Comparison of ENCODE assay signal across 1 cellular context in genomic region chr5:76192837-76193236, GRCh38.
TF ChIP-seq lines count a peak whose summit lies in the region.

No MANE protein-coding gene starts in this region.

TF ChIP-seq in WTC11, 78 proteins besides CTCF, POLR2A, EP300 and RAD21 (continued from another document):
- TF ChIP-seq, protein P1, sequence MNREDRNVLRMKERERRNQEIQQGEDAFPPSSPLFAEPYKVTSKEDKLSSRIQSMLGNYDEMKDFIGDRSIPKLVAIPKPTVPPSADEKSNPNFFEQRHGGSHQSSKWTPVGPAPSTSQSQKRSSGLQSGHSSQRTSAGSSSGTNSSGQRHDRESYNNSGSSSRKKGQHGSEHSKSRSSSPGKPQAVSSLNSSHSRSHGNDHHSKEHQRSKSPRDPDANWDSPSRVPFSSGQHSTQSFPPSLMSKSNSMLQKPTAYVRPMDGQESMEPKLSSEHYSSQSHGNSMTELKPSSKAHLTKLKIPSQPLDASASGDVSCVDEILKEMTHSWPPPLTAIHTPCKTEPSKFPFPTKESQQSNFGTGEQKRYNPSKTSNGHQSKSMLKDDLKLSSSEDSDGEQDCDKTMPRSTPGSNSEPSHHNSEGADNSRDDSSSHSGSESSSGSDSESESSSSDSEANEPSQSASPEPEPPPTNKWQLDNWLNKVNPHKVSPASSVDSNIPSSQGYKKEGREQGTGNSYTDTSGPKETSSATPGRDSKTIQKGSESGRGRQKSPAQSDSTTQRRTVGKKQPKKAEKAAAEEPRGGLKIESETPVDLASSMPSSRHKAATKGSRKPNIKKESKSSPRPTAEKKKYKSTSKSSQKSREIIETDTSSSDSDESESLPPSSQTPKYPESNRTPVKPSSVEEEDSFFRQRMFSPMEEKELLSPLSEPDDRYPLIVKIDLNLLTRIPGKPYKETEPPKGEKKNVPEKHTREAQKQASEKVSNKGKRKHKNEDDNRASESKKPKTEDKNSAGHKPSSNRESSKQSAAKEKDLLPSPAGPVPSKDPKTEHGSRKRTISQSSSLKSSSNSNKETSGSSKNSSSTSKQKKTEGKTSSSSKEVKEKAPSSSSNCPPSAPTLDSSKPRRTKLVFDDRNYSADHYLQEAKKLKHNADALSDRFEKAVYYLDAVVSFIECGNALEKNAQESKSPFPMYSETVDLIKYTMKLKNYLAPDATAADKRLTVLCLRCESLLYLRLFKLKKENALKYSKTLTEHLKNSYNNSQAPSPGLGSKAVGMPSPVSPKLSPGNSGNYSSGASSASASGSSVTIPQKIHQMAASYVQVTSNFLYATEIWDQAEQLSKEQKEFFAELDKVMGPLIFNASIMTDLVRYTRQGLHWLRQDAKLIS (CRISPR knock-in tag; IDR thresholded peaks at IDR 0.05; ENCODE audit: borderline replicate concordance), result no peak
- no peak for TF ChIP-seq IRF1 (CRISPR knock-in tag; IDR thresholded peaks at IDR 0.05)
